ENCODE assay signal across 18 cellular contexts in the genomic region with DNA sequence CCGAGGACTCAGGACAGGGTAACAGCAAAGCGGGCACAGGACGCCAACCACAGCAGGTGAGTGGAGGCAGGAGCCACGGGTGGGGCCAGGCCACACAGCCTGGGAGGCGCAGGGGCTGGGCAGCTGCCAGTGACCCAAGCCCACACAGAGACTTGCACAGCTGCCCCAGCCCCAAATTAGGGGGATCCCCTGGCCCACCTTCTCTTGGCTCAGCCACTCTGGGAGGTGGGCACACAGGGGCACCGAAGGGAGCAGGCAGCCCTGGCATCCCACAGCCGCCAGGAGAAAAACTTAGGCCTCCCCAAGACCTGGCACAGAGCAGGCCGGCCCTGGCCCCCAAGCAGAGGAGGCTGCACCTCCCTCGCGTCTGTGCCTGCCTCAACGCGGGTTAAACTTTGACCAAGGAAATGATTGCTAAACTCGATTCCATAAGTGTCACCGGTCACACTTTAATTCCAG. TPM values are rescaled to one million over a fixed set of nuclear protein-coding genes. Genes with fewer than 3 reads are reported as not detected.
"Had no signal": no experiment of that assay in that cellular context is flagged by ENCODE, and none has a peak within 500 bp of the region (broad histone marks: within the 10 kb centered on the region; RNA-seq: fewer than 3 reads in every experiment).

A gene (plus strand): TSS at position 458 of the 459 bp plus-strand sequence. CDS start 337 bp downstream, outside the sequence.

- H3K27ac Mint-ChIP-seq: activated CD4-positive, alpha-beta T cell treated with anti-CD3 and anti-CD28 coated beads, Interleukin-2, amount 10 ng/mL, durations not matched to agents 7 days and 5 days; activated naive CD4-positive, alpha-beta T cell treated with anti-CD3 and anti-CD28 coated beads, Interleukin-2, amount 50 U/mL, for 24 hours; nephron progenitor cell; stimulated activated naive B cell treated with anti-CD40 and anti-IgM and Interleukin-4, amounts not matched to agents 10 μg/mL and 1 μg/mL and 100 μg/mL, for 72 hours had no signal

- H3K4me1 ChIP-seq: foreskin keratinocyte, left lung, thyroid gland, vagina had no signal

- H3K27me3 ChIP-seq: brain microvascular endothelial cell, thyroid gland, vagina had no signal

- H3K4me3 Mint-ChIP-seq: activated CD4-positive, alpha-beta T cell treated with anti-CD3 and anti-CD28 coated beads, Interleukin-2, amount 10 ng/mL, durations not matched to agents 7 days and 5 days; activated naive CD4-positive, alpha-beta T cell treated with anti-CD3 and anti-CD28 coated beads, Interleukin-2, amount 50 U/mL, for 24 hours; nephron progenitor cell; stimulated activated naive B cell treated with anti-CD40 and anti-IgM and Interleukin-4, amounts not matched to agents 10 μg/mL and 1 μg/mL and 100 μg/mL, for 72 hours had no signal

- H3K27ac ChIP-seq: brain microvascular endothelial cell, foreskin keratinocyte, left lung, SK-N-MC, thyroid gland, vagina had no signal

- H3K4me3 ChIP-seq: left lung, SK-N-MC, thyroid gland, vagina had no signal

- H3K36me3 ChIP-seq: brain microvascular endothelial cell, left lung, thyroid gland, vagina had no signal

- ATAC-seq: foreskin keratinocyte; left lung; stimulated activated naive B cell treated with anti-CD40 and anti-IgM and Interleukin-4, amounts not matched to agents 10 μg/mL and 1 μg/mL and 100 μg/mL, for 72 hours had no signal

- H3K9me3 ChIP-seq: thyroid gland, vagina had no signal

- H3K4me1 Mint-ChIP-seq: activated CD4-positive, alpha-beta T cell treated with anti-CD3 and anti-CD28 coated beads, Interleukin-2, amount 10 ng/mL, durations not matched to agents 7 days and 5 days; activated naive CD4-positive, alpha-beta T cell treated with anti-CD3 and anti-CD28 coated beads, Interleukin-2, amount 50 U/mL, for 24 hours; nephron progenitor cell had no signal

- DNase-seq: activated CD4-positive, alpha-beta T cell treated with anti-CD3 and anti-CD28 coated beads, Interleukin-2, amount 10 ng/mL, durations not matched to agents 7 days and 5 days; activated CD4-positive, CD25-positive, alpha-beta regulatory T cell; activated T-cell treated with anti-CD3 and anti-CD28 coated beads, Interleukin-2, amount 50 U/mL, for 1 hour; amygdala; brain microvascular endothelial cell; effector memory CD4-positive, alpha-beta T cell; foreskin keratinocyte; nephron progenitor cell; stimulated activated CD4-positive, alpha-beta T cell treated with anti-CD3 and anti-CD28 coated beads, Interleukin-4, amount 100 ng/mL, for 1 hour; stimulated activated naive B cell treated with anti-CD40 and anti-IgM and Interleukin-4, amounts not matched to agents 10 μg/mL and 1 μg/mL and 100 μg/mL, for 72 hours; thyroid gland had no signal

RNA-seq across cellular contexts. Expression of the gene that starts here (rescaled TPM):
- total RNA-seq: activated CD4-positive, alpha-beta T cell treated with anti-CD3 and anti-CD28 coated beads, Interleukin-2, amount 10 ng/mL, durations not matched to agents 7 days and 5 days; activated CD8-positive, alpha-beta memory T cell treated with anti-CD3 and anti-CD28 coated beads for 36 hours; foreskin keratinocyte; left lung; osteocyte; pulmonary artery endothelial cell; thyroid gland; vagina had no signal
- polyA plus RNA-seq: foreskin keratinocyte had no signal
